Comparison of ENCODE assay signal across 7 cellular contexts in genomic region chr14:30656190-30656632, GRCh38. TPM values are rescaled to one million over a fixed set of nuclear protein-coding genes. Genes with fewer than 3 reads are reported as not detected.
DNase-seq lines count a peak whose midpoint lies in the region; ATAC-seq and TF ChIP-seq lines count a peak whose summit lies in the region.

No MANE protein-coding gene starts in this region.

- DNase-seq in ELF-1 (ENCODE audit: low read depth, low spot score) (peak; percentile 25), HS-5 (ENCODE audit: low read depth) (peak; percentile 5), WERI-Rb-1 (peak; percentile 26), naive B cell (peak; percentile 35), NCI-H226 (no peak)

- no peaks in the 10 kb centered on the region for H3K27me3 Mint-ChIP-seq in naive B cell

- no peak overlapping the region for H3K4me3 Mint-ChIP-seq in naive B cell

- no peaks in the 10 kb centered on the region for H3K27me3 ChIP-seq in WERI-Rb-1 (ENCODE audit: insufficient read depth, low read depth, severe bottlenecking)

- no peaks in the 10 kb centered on the region for H3K9me3 ChIP-seq in WERI-Rb-1 (ENCODE audit: severe bottlenecking)

- ATAC-seq in esophagus mucosa, result peak; percentile 65
- ATAC-seq in naive B cell (ENCODE audit: low read depth in 2 of 2), result peak; percentile 59 to 65
- no peak for ATAC-seq in GM21786 (IDR thresholded peaks at IDR 0.05; ENCODE audit: unreplicated experiment)

- peaks cover 19% of the 10 kb centered on the region for H3K36me3 ChIP-seq in WERI-Rb-1

- no peaks in the 10 kb centered on the region for H3K4me1 Mint-ChIP-seq in naive B cell

- no peak overlapping the region for H3K4me3 ChIP-seq in WERI-Rb-1 (ENCODE audit: low read depth, low read length)

- H3K27ac Mint-ChIP-seq in naive B cell, result no peak overlapping the region

- no peak overlapping the region for H3K27ac ChIP-seq in WERI-Rb-1

- TF ChIP-seq CTCF in WERI-Rb-1 (IDR thresholded peaks at IDR 0.05; ENCODE audit: low read depth, low read length), result peak; percentile 80

- no peaks in the 10 kb centered on the region for H3K9me3 Mint-ChIP-seq in naive B cell

- H3K36me3 Mint-ChIP-seq in naive B cell, result peaks cover 5 to 16% of the 10 kb centered on the region in 2 donors

RNA-seq across cellular contexts. Expression of gene SCFD1, which starts 34.1 kb away (rescaled TPM):
- total RNA-seq in esophagus mucosa, result 62.6 TPM
- 10 to 100 TPM; 55.0 to 78.4 (median 66.6) TPM for polyA plus RNA-seq in naive B cell (ENCODE audit: low read depth in 6 of 6)
